ENCODE assay signal across 1 cellular context in genomic region chr2:84741182-84741822, GRCh38.
A peak's percentile ranks its signal among the peaks of the same experiment; 100 is the strongest.
TF ChIP-seq lines count a peak whose summit lies in the region.

No MANE protein-coding gene starts in this region.

TF ChIP-seq in HepG2, 621 proteins besides CTCF, POLR2A, EP300 and RAD21 (continued from another document and continues in another):
- TF ChIP-seq ZNF639 (CRISPR knock-in tag; conservative IDR thresholded peaks at IDR 0.05) (no peak), RAD51 (IDR thresholded peaks at IDR 0.05; ENCODE audit: borderline replicate concordance) (no peak), RARA (CRISPR knock-in tag; IDR thresholded peaks at IDR 0.05) (no peak), SALL1 (CRISPR knock-in tag; IDR thresholded peaks at IDR 0.05) (0 out of 2 replicates have a peak, but pooled peaks have one; percentile 17), ZNF792 (CRISPR knock-in tag; IDR thresholded peaks at IDR 0.05) (peak; percentile 73; the same call in 1 of the 2 replicates), NR2F2 (IDR thresholded peaks at IDR 0.05; ENCODE audit: borderline replicate concordance, low read depth) (no peak), TSC22D2 (CRISPR knock-in tag; IDR thresholded peaks at IDR 0.05; ENCODE audit: borderline replicate concordance) (no peak), RORA (CRISPR knock-in tag; IDR thresholded peaks at IDR 0.05) (no peak), MBNL3 (CRISPR knock-in tag; conservative IDR thresholded peaks at IDR 0.05) (no peak), ZBTB20 (CRISPR knock-in tag; IDR thresholded peaks at IDR 0.05; ENCODE audit: borderline replicate concordance, low read depth) (no peak), U2AF2 (IDR thresholded peaks at IDR 0.05; ENCODE audit: low read depth, low read length) (no peak), NR1H2 (CRISPR knock-in tag; IDR thresholded peaks at IDR 0.05; ENCODE audit: borderline replicate concordance, low read depth) (no peak), ZNF180 (CRISPR knock-in tag; IDR thresholded peaks at IDR 0.05; ENCODE audit: borderline replicate concordance, low read depth) (no peak), SMAD9 (CRISPR knock-in tag; IDR thresholded peaks at IDR 0.05) (no peak), ERF (CRISPR knock-in tag; IDR thresholded peaks at IDR 0.05) (no peak), POLR2AphosphoS2 (IDR thresholded peaks at IDR 0.05; ENCODE audit: low read depth, low read length) (no peak), ZNF253 (CRISPR knock-in tag; IDR thresholded peaks at IDR 0.05; ENCODE audit: borderline replicate concordance) (no peak), HMGA1 (CRISPR knock-in tag; conservative IDR thresholded peaks at IDR 0.05) (no peak), THAP8 (CRISPR knock-in tag; IDR thresholded peaks at IDR 0.05; ENCODE audit: borderline replicate concordance) (no peak), ZNF101 (CRISPR knock-in tag; IDR thresholded peaks at IDR 0.05; ENCODE audit: borderline replicate concordance, low read depth) (no peak), MED13 (CRISPR knock-in tag; IDR thresholded peaks at IDR 0.05) (no peak), NFKB2 (CRISPR knock-in tag; IDR thresholded peaks at IDR 0.05; ENCODE audit: borderline replicate concordance) (no peak), ZNF670 (CRISPR knock-in tag; IDR thresholded peaks at IDR 0.05; ENCODE audit: borderline replicate concordance) (no peak), CBX5 (CRISPR knock-in tag; IDR thresholded peaks at IDR 0.05; ENCODE audit: borderline replicate concordance) (no peak), FOSL1 (CRISPR knock-in tag; IDR thresholded peaks at IDR 0.05; ENCODE audit: borderline replicate concordance) (no peak), PRDM4 (CRISPR knock-in tag; IDR thresholded peaks at IDR 0.05; ENCODE audit: borderline replicate concordance) (no peak), ZNF816 (CRISPR knock-in tag; IDR thresholded peaks at IDR 0.05; ENCODE audit: borderline replicate concordance) (no peak), DNMT3B (CRISPR knock-in tag; conservative IDR thresholded peaks at IDR 0.05) (no peak), HNF4G (IDR thresholded peaks at IDR 0.05; ENCODE audit: borderline replicate concordance, low read depth, low read length) (no peak), HNF4G (CRISPR knock-in tag; IDR thresholded peaks at IDR 0.05; ENCODE audit: borderline replicate concordance, low read depth) (no peak), TBX3 (IDR thresholded peaks at IDR 0.05; ENCODE audit: borderline replicate concordance) (no peak), ATRX (CRISPR knock-in tag; IDR thresholded peaks at IDR 0.05; ENCODE audit: borderline replicate concordance) (no peak), SP5 (CRISPR knock-in tag; IDR thresholded peaks at IDR 0.05; ENCODE audit: borderline replicate concordance, low read depth) (no peak), XRCC5 (optimal IDR thresholded peaks at IDR 0.05; ENCODE audit: low read length) (peak; percentile 52), SP1 (IDR thresholded peaks at IDR 0.05) (no peak), SP1 (CRISPR knock-in tag; IDR thresholded peaks at IDR 0.05) (no peak), ZNF235 (CRISPR knock-in tag; IDR thresholded peaks at IDR 0.05; ENCODE audit: borderline replicate concordance) (no peak), PRMT3 (CRISPR knock-in tag; IDR thresholded peaks at IDR 0.05; ENCODE audit: borderline replicate concordance, low read depth) (no peak), TEAD3 (CRISPR knock-in tag; optimal IDR thresholded peaks at IDR 0.05; ENCODE audit: borderline replicate concordance) (peak; percentile 25), POGZ (CRISPR knock-in tag; IDR thresholded peaks at IDR 0.05) (no peak), ZNF256 (CRISPR knock-in tag; conservative IDR thresholded peaks at IDR 0.05) (no peak), RFX3 (CRISPR knock-in tag; IDR thresholded peaks at IDR 0.05) (no peak)
- TF ChIP-seq, protein P1, sequence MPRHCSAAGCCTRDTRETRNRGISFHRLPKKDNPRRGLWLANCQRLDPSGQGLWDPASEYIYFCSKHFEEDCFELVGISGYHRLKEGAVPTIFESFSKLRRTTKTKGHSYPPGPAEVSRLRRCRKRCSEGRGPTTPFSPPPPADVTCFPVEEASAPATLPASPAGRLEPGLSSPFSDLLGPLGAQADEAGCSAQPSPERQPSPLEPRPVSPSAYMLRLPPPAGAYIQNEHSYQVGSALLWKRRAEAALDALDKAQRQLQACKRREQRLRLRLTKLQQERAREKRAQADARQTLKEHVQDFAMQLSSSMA (CRISPR knock-in tag; IDR thresholded peaks at IDR 0.05) = no peak
- TF ChIP-seq, protein P2, sequence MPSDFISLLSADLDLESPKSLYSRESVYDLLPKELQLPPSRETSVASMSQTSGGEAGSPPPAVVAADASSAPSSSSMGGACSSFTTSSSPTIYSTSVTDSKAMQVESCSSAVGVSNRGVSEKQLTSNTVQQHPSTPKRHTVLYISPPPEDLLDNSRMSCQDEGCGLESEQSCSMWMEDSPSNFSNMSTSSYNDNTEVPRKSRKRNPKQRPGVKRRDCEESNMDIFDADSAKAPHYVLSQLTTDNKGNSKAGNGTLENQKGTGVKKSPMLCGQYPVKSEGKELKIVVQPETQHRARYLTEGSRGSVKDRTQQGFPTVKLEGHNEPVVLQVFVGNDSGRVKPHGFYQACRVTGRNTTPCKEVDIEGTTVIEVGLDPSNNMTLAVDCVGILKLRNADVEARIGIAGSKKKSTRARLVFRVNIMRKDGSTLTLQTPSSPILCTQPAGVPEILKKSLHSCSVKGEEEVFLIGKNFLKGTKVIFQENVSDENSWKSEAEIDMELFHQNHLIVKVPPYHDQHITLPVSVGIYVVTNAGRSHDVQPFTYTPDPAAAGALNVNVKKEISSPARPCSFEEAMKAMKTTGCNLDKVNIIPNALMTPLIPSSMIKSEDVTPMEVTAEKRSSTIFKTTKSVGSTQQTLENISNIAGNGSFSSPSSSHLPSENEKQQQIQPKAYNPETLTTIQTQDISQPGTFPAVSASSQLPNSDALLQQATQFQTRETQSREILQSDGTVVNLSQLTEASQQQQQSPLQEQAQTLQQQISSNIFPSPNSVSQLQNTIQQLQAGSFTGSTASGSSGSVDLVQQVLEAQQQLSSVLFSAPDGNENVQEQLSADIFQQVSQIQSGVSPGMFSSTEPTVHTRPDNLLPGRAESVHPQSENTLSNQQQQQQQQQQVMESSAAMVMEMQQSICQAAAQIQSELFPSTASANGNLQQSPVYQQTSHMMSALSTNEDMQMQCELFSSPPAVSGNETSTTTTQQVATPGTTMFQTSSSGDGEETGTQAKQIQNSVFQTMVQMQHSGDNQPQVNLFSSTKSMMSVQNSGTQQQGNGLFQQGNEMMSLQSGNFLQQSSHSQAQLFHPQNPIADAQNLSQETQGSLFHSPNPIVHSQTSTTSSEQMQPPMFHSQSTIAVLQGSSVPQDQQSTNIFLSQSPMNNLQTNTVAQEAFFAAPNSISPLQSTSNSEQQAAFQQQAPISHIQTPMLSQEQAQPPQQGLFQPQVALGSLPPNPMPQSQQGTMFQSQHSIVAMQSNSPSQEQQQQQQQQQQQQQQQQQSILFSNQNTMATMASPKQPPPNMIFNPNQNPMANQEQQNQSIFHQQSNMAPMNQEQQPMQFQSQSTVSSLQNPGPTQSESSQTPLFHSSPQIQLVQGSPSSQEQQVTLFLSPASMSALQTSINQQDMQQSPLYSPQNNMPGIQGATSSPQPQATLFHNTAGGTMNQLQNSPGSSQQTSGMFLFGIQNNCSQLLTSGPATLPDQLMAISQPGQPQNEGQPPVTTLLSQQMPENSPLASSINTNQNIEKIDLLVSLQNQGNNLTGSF (CRISPR knock-in tag; IDR thresholded peaks at IDR 0.05) = no peak
- TF ChIP-seq, protein P3, sequence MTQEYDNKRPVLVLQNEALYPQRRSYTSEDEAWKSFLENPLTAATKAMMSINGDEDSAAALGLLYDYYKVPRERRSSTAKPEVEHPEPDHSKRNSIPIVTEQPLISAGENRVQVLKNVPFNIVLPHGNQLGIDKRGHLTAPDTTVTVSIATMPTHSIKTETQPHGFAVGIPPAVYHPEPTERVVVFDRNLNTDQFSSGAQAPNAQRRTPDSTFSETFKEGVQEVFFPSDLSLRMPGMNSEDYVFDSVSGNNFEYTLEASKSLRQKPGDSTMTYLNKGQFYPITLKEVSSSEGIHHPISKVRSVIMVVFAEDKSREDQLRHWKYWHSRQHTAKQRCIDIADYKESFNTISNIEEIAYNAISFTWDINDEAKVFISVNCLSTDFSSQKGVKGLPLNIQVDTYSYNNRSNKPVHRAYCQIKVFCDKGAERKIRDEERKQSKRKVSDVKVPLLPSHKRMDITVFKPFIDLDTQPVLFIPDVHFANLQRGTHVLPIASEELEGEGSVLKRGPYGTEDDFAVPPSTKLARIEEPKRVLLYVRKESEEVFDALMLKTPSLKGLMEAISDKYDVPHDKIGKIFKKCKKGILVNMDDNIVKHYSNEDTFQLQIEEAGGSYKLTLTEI (CRISPR knock-in tag; conservative IDR thresholded peaks at IDR 0.05) = no peak
- TF ChIP-seq, protein P4, sequence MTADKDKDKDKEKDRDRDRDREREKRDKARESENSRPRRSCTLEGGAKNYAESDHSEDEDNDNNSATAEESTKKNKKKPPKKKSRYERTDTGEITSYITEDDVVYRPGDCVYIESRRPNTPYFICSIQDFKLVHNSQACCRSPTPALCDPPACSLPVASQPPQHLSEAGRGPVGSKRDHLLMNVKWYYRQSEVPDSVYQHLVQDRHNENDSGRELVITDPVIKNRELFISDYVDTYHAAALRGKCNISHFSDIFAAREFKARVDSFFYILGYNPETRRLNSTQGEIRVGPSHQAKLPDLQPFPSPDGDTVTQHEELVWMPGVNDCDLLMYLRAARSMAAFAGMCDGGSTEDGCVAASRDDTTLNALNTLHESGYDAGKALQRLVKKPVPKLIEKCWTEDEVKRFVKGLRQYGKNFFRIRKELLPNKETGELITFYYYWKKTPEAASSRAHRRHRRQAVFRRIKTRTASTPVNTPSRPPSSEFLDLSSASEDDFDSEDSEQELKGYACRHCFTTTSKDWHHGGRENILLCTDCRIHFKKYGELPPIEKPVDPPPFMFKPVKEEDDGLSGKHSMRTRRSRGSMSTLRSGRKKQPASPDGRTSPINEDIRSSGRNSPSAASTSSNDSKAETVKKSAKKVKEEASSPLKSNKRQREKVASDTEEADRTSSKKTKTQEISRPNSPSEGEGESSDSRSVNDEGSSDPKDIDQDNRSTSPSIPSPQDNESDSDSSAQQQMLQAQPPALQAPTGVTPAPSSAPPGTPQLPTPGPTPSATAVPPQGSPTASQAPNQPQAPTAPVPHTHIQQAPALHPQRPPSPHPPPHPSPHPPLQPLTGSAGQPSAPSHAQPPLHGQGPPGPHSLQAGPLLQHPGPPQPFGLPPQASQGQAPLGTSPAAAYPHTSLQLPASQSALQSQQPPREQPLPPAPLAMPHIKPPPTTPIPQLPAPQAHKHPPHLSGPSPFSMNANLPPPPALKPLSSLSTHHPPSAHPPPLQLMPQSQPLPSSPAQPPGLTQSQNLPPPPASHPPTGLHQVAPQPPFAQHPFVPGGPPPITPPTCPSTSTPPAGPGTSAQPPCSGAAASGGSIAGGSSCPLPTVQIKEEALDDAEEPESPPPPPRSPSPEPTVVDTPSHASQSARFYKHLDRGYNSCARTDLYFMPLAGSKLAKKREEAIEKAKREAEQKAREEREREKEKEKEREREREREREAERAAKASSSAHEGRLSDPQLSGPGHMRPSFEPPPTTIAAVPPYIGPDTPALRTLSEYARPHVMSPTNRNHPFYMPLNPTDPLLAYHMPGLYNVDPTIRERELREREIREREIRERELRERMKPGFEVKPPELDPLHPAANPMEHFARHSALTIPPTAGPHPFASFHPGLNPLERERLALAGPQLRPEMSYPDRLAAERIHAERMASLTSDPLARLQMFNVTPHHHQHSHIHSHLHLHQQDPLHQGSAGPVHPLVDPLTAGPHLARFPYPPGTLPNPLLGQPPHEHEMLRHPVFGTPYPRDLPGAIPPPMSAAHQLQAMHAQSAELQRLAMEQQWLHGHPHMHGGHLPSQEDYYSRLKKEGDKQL (CRISPR knock-in tag; IDR thresholded peaks at IDR 0.05; ENCODE audit: low read depth) = no peak
